8 cellular contexts compared by ENCODE assay signal in the genomic region with DNA sequence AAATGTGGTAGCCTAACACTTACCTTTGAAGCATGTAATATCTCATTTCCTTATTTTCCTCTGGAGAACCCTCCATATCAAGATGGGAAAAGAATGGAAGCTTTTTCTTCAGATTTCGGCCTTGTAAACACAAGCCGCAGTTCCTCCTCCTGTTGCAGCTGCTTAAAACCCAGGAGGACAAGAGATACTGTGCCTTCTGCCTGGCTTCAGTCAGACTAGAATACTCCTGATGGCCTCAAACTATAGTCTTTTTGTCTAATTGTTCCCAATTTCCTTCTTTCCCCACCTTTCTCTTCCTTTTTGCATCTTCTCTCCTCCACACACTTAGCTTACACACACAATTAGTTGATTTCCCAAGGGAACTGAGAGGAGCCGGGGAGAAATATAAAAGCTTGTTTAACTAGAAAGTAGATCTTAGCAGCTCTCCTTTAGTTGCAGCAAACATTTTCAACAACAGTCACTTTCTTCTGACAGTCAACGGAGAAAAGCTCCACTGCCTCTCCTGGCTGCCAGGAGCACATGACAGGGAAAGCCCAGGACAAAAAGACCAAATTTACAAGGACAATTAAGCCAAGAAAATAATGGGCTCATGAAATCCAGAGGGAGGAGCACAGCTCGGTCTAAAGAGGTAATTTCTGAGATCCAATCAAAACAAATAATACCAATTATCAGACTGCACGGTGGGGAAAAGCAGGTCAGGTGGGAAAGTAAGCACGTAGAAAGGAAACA.
DNase-seq lines count a peak whose midpoint lies in the region; ATAC-seq and TF ChIP-seq lines count a peak whose summit lies in the region.
"Had no signal": no experiment of that assay in that cellular context is flagged by ENCODE, and none has a peak within 500 bp of the region (broad histone marks: within the 10 kb centered on the region; RNA-seq: fewer than 3 reads in every experiment).

No MANE protein-coding gene starts in this region.

- no peak for ATAC-seq in HG03342 (IDR thresholded peaks at IDR 0.05; ENCODE audit: unreplicated experiment)

- H4K20me1 ChIP-seq in hepatocyte (ENCODE audit: insufficient read depth, poor library complexity, severe bottlenecking) (no peaks in the 10 kb centered on the region), smooth muscle cell (ENCODE audit: low read depth) (peaks cover 10% of the 10 kb centered on the region)

- TF ChIP-seq POLR2A in NB4 (IDR thresholded peaks at IDR 0.05; ENCODE audit: extremely low read depth, insufficient read length), result no peak

- WGBS in hepatocyte (ENCODE audit: low lambda C conversion rate, missing lambda C conversion rate), result 35% methylated on average over 7 of the region's 7 CpGs
- 26% methylated on average over 7 of the region's 7 CpGs for WGBS in smooth muscle cell (ENCODE audit: low lambda C conversion rate)

- H3K79me2 ChIP-seq in hepatocyte, result peaks cover 21% of the 10 kb centered on the region
- peaks cover 28% of the 10 kb centered on the region for H3K79me2 ChIP-seq in smooth muscle cell (ENCODE audit: low read depth)

- no peak overlapping the region for H2AFZ ChIP-seq in hepatocyte
- H2AFZ ChIP-seq in smooth muscle cell (ENCODE audit: low read depth), result peak overlapping the region; percentile 67

- H3K9me3 ChIP-seq in hepatocyte (ENCODE audit: low read depth) (no peaks in the 10 kb centered on the region), smooth muscle cell (replicated peaks; ENCODE audit: low read depth) (no peaks in the 10 kb centered on the region)

- H3K9me2 ChIP-seq in hepatocyte (replicated peaks; ENCODE audit: insufficient read depth), result no peaks in the 10 kb centered on the region

- peak overlapping the region; percentile 51 for H3K4me2 ChIP-seq in hepatocyte
- H3K4me2 ChIP-seq in smooth muscle cell, result peak overlapping the region; percentile 75

- H3K36me3 ChIP-seq in hepatocyte (replicated peaks; ENCODE audit: insufficient read depth, low read depth), result no peaks in the 10 kb centered on the region
- H3K36me3 ChIP-seq in smooth muscle cell (ENCODE audit: low read depth), result no peaks in the 10 kb centered on the region

- H3K4me3 ChIP-seq in NB4 (ENCODE audit: low read depth, low read length) (no peak overlapping the region), hepatocyte (no peak overlapping the region), smooth muscle cell (no peak overlapping the region)

- H3F3A ChIP-seq in smooth muscle cell (ENCODE audit: low read depth), result peaks cover 3% of the 10 kb centered on the region

- H3K27me3 ChIP-seq in hepatocyte (no peaks in the 10 kb centered on the region), smooth muscle cell (ENCODE audit: low read depth) (no peaks in the 10 kb centered on the region)

- DNase-seq in NB4 (ENCODE audit: low read depth) (peak; percentile 36), hepatocyte (ENCODE audit: low spot score) (peak; percentile 13), smooth muscle cell (lab: John Stamatoyannopoulos, UW; ENCODE audit: unreplicated experiment) (no peak), NCI-H2196 (lab: John Stamatoyannopoulos, UW; ENCODE audit: unreplicated experiment) (no peak)
- DNase-seq in activated naive CD4-positive, alpha-beta T cell treated with Interleukin-2 at 50 U/mL for 16 hours, result no peak
- DNase-seq: activated CD4-positive, alpha-beta T cell treated with anti-CD3 and anti-CD28 coated beads for 4 hours had no signal

- H3K27ac ChIP-seq in angular gyrus (ENCODE audit: low read depth, low read length), result peak overlapping the region; percentile 54
- H3K27ac ChIP-seq in hepatocyte, result peak overlapping the region; percentile 47
- peak overlapping the region; percentile 74 for H3K27ac ChIP-seq in smooth muscle cell (ENCODE audit: low read depth)

- TF ChIP-seq CTCF in NB4 (IDR thresholded peaks at IDR 0.05; ENCODE audit: low read depth, low read length) (no peak), hepatocyte (IDR thresholded peaks at IDR 0.05; ENCODE audit: poor library complexity) (no peak), smooth muscle cell (IDR thresholded peaks at IDR 0.05; ENCODE audit: borderline replicate concordance, insufficient read depth, poor library complexity, severe bottlenecking) (no peak)

- peaks cover 16% of the 10 kb centered on the region for H3K4me1 ChIP-seq in hepatocyte (ENCODE audit: insufficient read depth)
- peaks cover 37% of the 10 kb centered on the region for H3K4me1 ChIP-seq in smooth muscle cell (ENCODE audit: low read depth)

- peak overlapping the region; percentile 4 for H3K9ac ChIP-seq in smooth muscle cell (ENCODE audit: low read depth)

Comparison
In these comparisons a context has a peak if more than half of its experiments do, and no peak if none do; other contexts are left out.
1. DNase-seq: peak in NB4 (single experiment) and hepatocyte (single experiment); none in smooth muscle cell (single experiment), NCI-H2196 (single experiment) and activated naive CD4-positive, alpha-beta T cell treated with Interleukin-2 at 50 U/mL for 16 hours (single experiment).
2. Peak in every context shown above with its lines, with median percentiles within 50 percentile points of each other: H3K27ac ChIP-seq.